8 cellular contexts compared by ENCODE assay signal in the genomic region with DNA sequence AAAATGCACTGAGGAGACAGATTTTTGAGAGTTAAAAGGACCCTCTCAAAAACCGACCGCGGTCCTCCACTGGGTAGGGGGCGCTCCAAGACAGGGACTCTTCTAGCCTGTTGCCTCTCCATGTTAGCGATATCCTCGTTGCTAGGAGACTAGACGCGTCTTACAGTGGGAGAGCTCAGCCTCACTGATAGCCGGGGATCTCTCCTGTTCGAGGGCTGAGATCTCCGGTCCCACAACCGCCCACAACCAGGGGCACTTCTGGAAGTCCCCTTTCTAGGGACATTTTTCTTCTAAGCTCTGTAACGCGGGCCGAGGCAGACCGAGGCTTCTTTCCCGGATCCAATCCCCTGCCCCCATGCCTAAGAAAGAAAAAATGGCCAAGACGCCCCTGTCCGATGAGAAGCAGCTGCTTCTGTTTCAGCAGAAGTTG.
DNase-seq lines count a peak whose midpoint lies in the region; ATAC-seq lines count a peak whose summit lies in the region.

No MANE protein-coding gene starts in this region.

- DNase-seq in EL: peak; percentile 83
- DNase-seq in NCI-H2029 treated with DMSO at 0.1 percent for 48 hours (lab: John Stamatoyannopoulos, UW): peak; percentile 77
- DNase-seq in central memory CD4-positive, alpha-beta T cell: peak; percentile 82
- DNase-seq in kidney glomerular epithelial cell (lab: John Stamatoyannopoulos, UW): peak; percentile 74
- DNase-seq in stimulated activated CD4-positive, alpha-beta T cell treated with anti-CD3 and anti-CD28 coated beads, Interleukin-1b, Interleukin-23, amount 100 ng/mL, for 1 hour (ENCODE audit: low read depth in 2 of 2): peak; percentile 67 to 73

- ATAC-seq in HG02642 (IDR thresholded peaks at IDR 0.05; ENCODE audit: poor library complexity, unreplicated experiment) (peak; percentile 79), HG03097 (IDR thresholded peaks at IDR 0.05; ENCODE audit: low FRiP score, unreplicated experiment) (no peak)
- peak; percentile 94 to 95 for ATAC-seq in activated CD4-positive, CD25-positive, alpha-beta regulatory T cell treated with anti-CD3 and anti-CD28 coated beads, Interleukin-2, amount 50 U/mL, for 24 hours
